Comparison of ENCODE assay signal across 30 cellular contexts in the genomic region with DNA sequence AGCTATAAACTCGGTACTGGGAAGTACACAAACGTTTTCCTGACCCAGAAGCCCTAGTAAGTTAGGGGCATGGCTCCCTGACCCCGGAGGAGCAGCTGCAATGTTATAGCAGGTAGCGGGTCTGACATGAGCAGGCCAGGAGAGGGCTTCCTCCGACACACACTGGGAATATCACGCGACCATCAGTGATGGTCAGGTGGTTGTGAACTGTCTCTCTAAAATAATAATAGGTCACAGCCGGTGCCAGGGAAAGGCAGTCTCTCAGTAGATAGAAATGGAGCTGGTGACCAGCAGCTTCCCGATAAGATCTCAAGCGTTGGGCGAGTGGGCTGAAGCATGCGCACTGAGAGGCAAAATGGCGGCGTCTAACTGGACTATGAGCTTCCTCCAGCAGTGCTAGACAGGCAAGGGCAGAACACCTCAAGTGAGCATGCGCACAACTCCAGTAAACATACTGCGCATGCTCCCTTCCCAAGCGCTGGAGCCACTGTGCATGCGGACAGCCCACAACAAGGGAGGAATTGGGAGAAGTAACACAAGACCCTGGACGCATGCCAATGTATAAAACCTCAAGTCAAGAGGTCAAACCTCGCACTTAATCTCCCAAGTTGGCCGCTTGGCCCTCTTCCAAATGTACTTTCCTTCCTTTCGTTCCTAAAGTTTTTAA. TPM values are rescaled to one million over a fixed set of nuclear protein-coding genes. Genes with fewer than 3 reads are reported as not detected.
DNase-seq lines count a peak whose midpoint lies in the region; FAIRE-seq and TF ChIP-seq lines count a peak whose summit lies in the region.
"Had no signal": no experiment of that assay in that cellular context is flagged by ENCODE, and none has a peak within 500 bp of the region (broad histone marks: within the 10 kb centered on the region; RNA-seq: fewer than 3 reads in every experiment).

No MANE protein-coding gene starts in this region.

- TF ChIP-seq CTCF in choroid plexus epithelial cell (conservative IDR thresholded peaks at IDR 0.05; ENCODE audit: low read depth, low read length): no peak

- no peak overlapping the region for H3K4me3 ChIP-seq in choroid plexus epithelial cell (ENCODE audit: low read depth, low read length)
- H3K4me3 ChIP-seq: adrenal gland, cardiac muscle cell, colonic mucosa, GM23248, tibial artery had no signal

- DNase-seq in RPMI7951 (ENCODE audit: low read depth) (peak; percentile 26), choroid plexus epithelial cell (ENCODE audit: low read depth) (peak; percentile 23), myocyte (ENCODE audit: low read depth) (peak; percentile 6), urothelium cell line (ENCODE audit: low spot score) (peak; percentile 93), GM19239 (ENCODE audit: insufficient read length, low spot score) (no peak), hippocampal formation (lab: John Stamatoyannopoulos, UW) (no peak), NCI-H1417 (lab: John Stamatoyannopoulos, UW) (no peak)
- DNase-seq: activated CD4-positive, alpha-beta T cell treated with anti-CD3 and anti-CD28 coated beads for 36 hours; activated CD8-positive, alpha-beta memory T cell treated with anti-CD3 and anti-CD28 coated beads, Interleukin-2, amount 50 U/mL, for 48 hours; activated CD8-positive, alpha-beta T cell treated with anti-CD3 and anti-CD28 coated beads for 36 hours; activated naive CD4-positive, alpha-beta T cell treated with Interleukin-2 at 50 U/mL for 16 hours; adrenal gland; C1 segment of cervical spinal cord; colonic mucosa; COR-L47; DMS79; effector CD8-positive, alpha-beta T cell; GF-D8; GM23248; KBM-7; left ventricle myocardium superior; NCI-H2029; NCI-H526 treated with DMSO at 0.1 percent for 48 hours; right cardiac atrium; SHP77 treated with DMSO at 0.1 percent for 48 hours; stimulated activated CD4-positive, alpha-beta T cell treated with anti-CD3 and anti-CD28 coated beads, Interleukin-12 subunit alpha, Interleukin-12 subunit beta, amount 100 ng/mL, for 4 hours; stimulated activated CD4-positive, alpha-beta T cell treated with anti-CD3 and anti-CD28 coated beads, Interleukin-2, amount 100 ng/mL, for 48 hours; tibial artery had no signal

- peak; percentile 97 for FAIRE-seq in urothelium cell line (lab: Jason Lieb, UNC)
- FAIRE-seq in GM19239 (lab: Jason Lieb, UNC): no peak
- FAIRE-seq: islet of Langerhans had no signal

RNA-seq across cellular contexts. Expression of gene TESMIN, which starts 22.3 kb away (rescaled TPM):
- 0.96 and 1.1 TPM in 2 replicates for total RNA-seq in RPMI7951 (2014; rRNA removed; shearing (Covaris generic))
- total RNA-seq in myocyte: not detected in 2 replicates
- not detected for polyA plus RNA-seq in myocyte (2012)
- total RNA-seq: GM23248 had no signal

Comparison
In these comparisons a context has a peak if more than half of its experiments do, and no peak if none do; other contexts are left out.
1. DNase-seq: peak in RPMI7951 (single experiment), choroid plexus epithelial cell (single experiment), myocyte (single experiment) and urothelium cell line (single experiment); none in GM19239 (single experiment), hippocampal formation (0 of 2) and NCI-H1417 (0 of 3).